10 cellular contexts compared by ENCODE assay signal in the genomic region with DNA sequence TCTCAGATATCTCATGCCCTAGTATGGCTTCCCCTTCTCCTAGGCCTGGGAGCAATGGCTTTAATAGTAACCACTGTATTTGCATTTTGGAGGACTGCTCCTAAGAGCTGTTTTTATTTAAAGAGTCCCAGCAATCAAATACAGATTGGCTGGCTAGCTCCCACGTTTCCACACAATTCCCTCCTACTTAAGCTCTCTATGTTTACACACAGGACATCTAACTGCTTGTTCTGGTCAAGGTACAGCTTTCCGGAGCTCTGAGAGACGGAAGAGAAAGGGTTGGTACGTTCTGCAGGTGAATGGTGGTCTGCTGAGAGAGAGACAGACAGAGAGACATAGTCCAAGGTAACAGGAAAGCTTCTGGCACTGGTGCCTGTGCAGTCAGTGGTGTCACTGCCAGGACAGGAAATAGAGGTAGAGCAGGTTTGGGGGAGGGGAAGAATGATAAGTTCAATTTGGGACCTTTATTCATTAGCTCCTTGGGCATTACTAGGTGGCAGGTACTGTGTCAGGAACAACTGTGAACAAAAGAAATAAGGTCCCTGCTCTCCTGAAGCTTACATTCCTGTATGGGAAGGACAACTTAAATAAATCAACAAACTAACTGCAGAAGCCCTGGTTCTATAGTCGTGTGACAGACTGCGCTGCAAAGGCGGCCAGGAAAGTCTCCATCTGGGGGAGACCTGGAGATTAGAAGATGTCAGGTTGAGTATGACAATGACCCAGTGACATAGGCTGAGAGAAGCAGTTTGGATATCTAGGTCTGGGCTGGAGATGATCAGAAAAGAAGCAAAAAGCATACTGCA. TPM values are rescaled to one million over a fixed set of nuclear protein-coding genes. Genes with fewer than 3 reads are reported as not detected.
DNase-seq lines count a peak whose midpoint lies in the region; ATAC-seq, FAIRE-seq and TF ChIP-seq lines count a peak whose summit lies in the region.
"Had no signal": no experiment of that assay in that cellular context is flagged by ENCODE, and none has a peak within 500 bp of the region (broad histone marks: within the 10 kb centered on the region; RNA-seq: fewer than 3 reads in every experiment).

No MANE protein-coding gene starts in this region.

- FAIRE-seq in HepG2 (lab: Jason Lieb, UNC) = peak; percentile 99

- ATAC-seq in activated T-cell treated with anti-CD3 and anti-CD28 coated beads, Interleukin-2, amount 50 U/mL, for 72 hours (replicated peaks in 1 of 2) = no peak
- ATAC-seq in HepG2 (peak; percentile 81), GM21576 (IDR thresholded peaks at IDR 0.05; ENCODE audit: unreplicated experiment) (no peak), right cardiac atrium (no peak), HG03521 (IDR thresholded peaks at IDR 0.05; ENCODE audit: unreplicated experiment) (no peak)

- no peaks in the 10 kb centered on the region for H4K20me1 ChIP-seq in HepG2 (ENCODE audit: insufficient read depth, low read length)

- H3K4me3 ChIP-seq in HepG2 (replicated peaks in 1 of 3; ENCODE audit: insufficient read depth in 1 of 3, low read depth in 2 of 3, low read length in 3 of 3) (peak overlapping the region; percentile 16 to 55 (median 27)), tibial nerve (no peak overlapping the region), right cardiac atrium (ENCODE audit: low read length) (no peak overlapping the region)
- H3K4me3 ChIP-seq: BLaER1 had no signal

- TF ChIP-seq POLR2A in HepG2 (IDR thresholded peaks at IDR 0.05; ENCODE audit: insufficient read depth in 1 of 2, low read depth in 2 of 2, low read length in 2 of 2) (peak; percentile 69 to 85), tibial nerve (IDR thresholded peaks at IDR 0.05) (no peak)

- H3K4me1 Mint-ChIP-seq in activated T-cell treated with anti-CD3 and anti-CD28 coated beads, Interleukin-2, amount 50 U/mL, for 72 hours (ENCODE audit: low read depth) = peaks cover 41% of the 10 kb centered on the region
- peaks cover 37% of the 10 kb centered on the region for H3K4me1 Mint-ChIP-seq in activated CD4-positive, alpha-beta memory T cell treated with anti-CD3 and anti-CD28 coated beads, Interleukin-2, amount 10 ng/mL, durations not matched to agents 7 days and 5 days

- BruUV-seq in HepG2 (replicated peaks; lab: Mats Ljungman, UMichigan) = no TSS peak

- 0 out of 2 replicates have a peak, but pooled peaks have one; percentile 20 for TF ChIP-seq RAD21 in HepG2 (CRISPR knock-in tag; IDR thresholded peaks at IDR 0.05)

- H3K36me3 Mint-ChIP-seq in activated T-cell treated with anti-CD3 and anti-CD28 coated beads, Interleukin-2, amount 50 U/mL, for 72 hours (ENCODE audit: insufficient read depth in 2 of 2) = peaks cover 3% of the 10 kb centered on the region in 2 donors
- peaks cover 5% of the 10 kb centered on the region for H3K36me3 Mint-ChIP-seq in activated CD4-positive, alpha-beta memory T cell treated with anti-CD3 and anti-CD28 coated beads, Interleukin-2, amount 10 ng/mL, durations not matched to agents 7 days and 5 days (ENCODE audit: low read depth)

- H3K4me2 ChIP-seq in HepG2 (ENCODE audit: low read depth, low read length) = peak overlapping the region; percentile 81

- H3K4me3 Mint-ChIP-seq in activated T-cell treated with anti-CD3 and anti-CD28 coated beads, Interleukin-2, amount 50 U/mL, for 72 hours = peak overlapping the region; percentile 2 to 52
- H3K4me3 Mint-ChIP-seq in activated CD4-positive, alpha-beta memory T cell treated with anti-CD3 and anti-CD28 coated beads, Interleukin-2, amount 10 ng/mL, durations not matched to agents 7 days and 5 days = peak overlapping the region; percentile 1

- no peak for TF ChIP-seq CTCF in HepG2 (CRISPR knock-in tag; IDR thresholded peaks at IDR 0.05)
- no peak for TF ChIP-seq CTCF in tibial nerve (IDR thresholded peaks at IDR 0.05)

- intact Hi-C loops in HepG2 (cut with micrococcal nuclease; ENCODE audit: unreplicated experiment) (loop anchor here (5.0 kb wide), 1 partner anchor 36 kb away; no protein-coding TSS in a partner anchor), right cardiac atrium (cut with DNase I) (no loop called here)

- H3K36me3 ChIP-seq in HepG2 (replicated peaks in 1 of 2; ENCODE audit: control insufficient read depth in 1 of 2, insufficient read depth in 2 of 2, low read length in 2 of 2) = no peaks in the 10 kb centered on the region
- H3K36me3 ChIP-seq in tibial nerve = no peaks in the 10 kb centered on the region
- H3K36me3 ChIP-seq: BLaER1 had no signal

- CTCF ChIA-PET in activated CD4-positive, alpha-beta memory T cell treated with anti-CD3 and anti-CD28 coated beads, Interleukin-2, amount 10 ng/mL, durations not matched to agents 7 days and 5 days (lab: Charles Lee) = interaction anchor here (1.3 to 1.5 kb wide), 2 partner anchors 36 to 42 kb away, joined by 5 read pairs; no protein-coding TSS in a partner anchor
- CTCF ChIA-PET in HepG2 (lab: Yijun Ruan, JAX; ENCODE audit: low intra/inter-chr PET ratio, low total read pairs) = no interaction called here

- H3K27ac Mint-ChIP-seq in activated T-cell treated with anti-CD3 and anti-CD28 coated beads, Interleukin-2, amount 50 U/mL, for 72 hours = peak overlapping the region; percentile 23
- H3K27ac Mint-ChIP-seq in activated CD4-positive, alpha-beta memory T cell treated with anti-CD3 and anti-CD28 coated beads, Interleukin-2, amount 10 ng/mL, durations not matched to agents 7 days and 5 days = no peak overlapping the region

- H3K27ac ChIP-seq in HepG2 (ENCODE audit: extremely low read length, insufficient read depth, low read length) (peak overlapping the region; percentile 86), tibial nerve (peak overlapping the region; percentile 90 to 94 (median 92)), right cardiac atrium (ENCODE audit: low read length) (no peak overlapping the region)

- no peaks in the 10 kb centered on the region for H3K27me3 Mint-ChIP-seq in activated T-cell treated with anti-CD3 and anti-CD28 coated beads, Interleukin-2, amount 50 U/mL, for 72 hours (ENCODE audit: low read depth)
- H3K27me3 Mint-ChIP-seq in activated CD4-positive, alpha-beta memory T cell treated with anti-CD3 and anti-CD28 coated beads, Interleukin-2, amount 10 ng/mL, durations not matched to agents 7 days and 5 days = no peaks in the 10 kb centered on the region

- DNase-seq in activated T-cell treated with anti-CD3 and anti-CD28 coated beads, Interleukin-2, amount 50 U/mL, for 72 hours = no peak
- DNase-seq in activated T-cell treated with anti-CD3 and anti-CD28 coated beads, Interleukin-2, amount 50 U/mL, for 48 hours = no peak
- no peak for DNase-seq in activated CD4-positive, alpha-beta memory T cell treated with anti-CD3 and anti-CD28 coated beads, Interleukin-2, amount 10 ng/mL, durations not matched to agents 7 days and 5 days
- DNase-seq in HepG2 (ENCODE audit: low spot score) = peak; percentile 97
- no peak for DNase-seq in tibial nerve (ENCODE audit: low spot score in 2 of 2)
- no peak for DNase-seq in right cardiac atrium
- DNase-seq: KG1 had no signal

- H3K27me3 ChIP-seq in HepG2 (ENCODE audit: control insufficient read depth in 1 of 2, insufficient read depth in 2 of 2, low read length in 2 of 2) (no peaks in the 10 kb centered on the region), tibial nerve (no peaks in the 10 kb centered on the region), right cardiac atrium (ENCODE audit: control insufficient read depth, insufficient read depth) (no peaks in the 10 kb centered on the region)
- H3K27me3 ChIP-seq: BLaER1 had no signal

- H3K9ac ChIP-seq in HepG2 (ENCODE audit: insufficient read depth, low read depth, low read length) = peak overlapping the region; percentile 58
- H3K9ac ChIP-seq: BLaER1 had no signal

- H3K9me3 ChIP-seq in HepG2 (ENCODE audit: low read length) = no peaks in the 10 kb centered on the region; the same call in 1 of the 2 replicates
- no peaks in the 10 kb centered on the region for H3K9me3 ChIP-seq in tibial nerve
- no peaks in the 10 kb centered on the region for H3K9me3 ChIP-seq in right cardiac atrium (ENCODE audit: control insufficient read depth, low read length)
- H3K9me3 ChIP-seq: BLaER1 had no signal

- 17% methylated on average over 7 of the region's 7 CpGs for WGBS in HepG2 (ENCODE audit: low lambda C conversion rate)
- WGBS in tibial nerve, 2 donors = 81 to 85% methylated on average over 7 of the region's 7 CpGs
- WGBS in right cardiac atrium = 80% methylated on average over 7 of the region's 7 CpGs

- in situ Hi-C loops in HepG2 (cut with HindIII; ENCODE audit: extremely low pct_ligation_motif_present, low pct_unique_long_range_greater_than_20kb) = no loop called here

- H3K4me1 ChIP-seq in HepG2 (ENCODE audit: insufficient read depth, low read length) (peaks cover 55% of the 10 kb centered on the region), tibial nerve (peaks cover 0 to 36% (median 14%) of the 10 kb centered on the region in 4 donors), right cardiac atrium (ENCODE audit: control insufficient read depth, insufficient read depth, low read length) (peaks cover 6% of the 10 kb centered on the region)

- TF ChIP-seq EP300 in HepG2 (IDR thresholded peaks at IDR 0.05; ENCODE audit: low read depth in 2 of 2, low read length in 2 of 2) (peak in 1 of 2 experiments; percentile 83; a peak in 2 of 4 replicates), HepG2 (CRISPR knock-in tag; IDR thresholded peaks at IDR 0.05; ENCODE audit: borderline replicate concordance) (peak; percentile 79), tibial nerve (IDR thresholded peaks at IDR 0.05) (no peak)

- H2AFZ ChIP-seq in HepG2 (ENCODE audit: low read length) = peak overlapping the region; percentile 36

- POLR2A ChIA-PET in activated CD4-positive, alpha-beta memory T cell treated with anti-CD3 and anti-CD28 coated beads, Interleukin-2, amount 10 ng/mL, durations not matched to agents 7 days and 5 days (lab: Charles Lee) = interaction anchor here (1.1 kb wide), 1 partner anchor 13 kb away, joined by 3 read pairs; no protein-coding TSS in a partner anchor
- POLR2A ChIA-PET in HepG2 (lab: Yijun Ruan, JAX) = interaction anchor here (0.8 to 5.4 kb wide), 21 partner anchors 9 to 409 kb away, joined by 3 to 82 read pairs (median 4); partner anchors contain the start of genes GPR157 and TMEM201

- no peaks in the 10 kb centered on the region for H3K9me3 Mint-ChIP-seq in activated T-cell treated with anti-CD3 and anti-CD28 coated beads, Interleukin-2, amount 50 U/mL, for 72 hours
- no peaks in the 10 kb centered on the region for H3K9me3 Mint-ChIP-seq in activated CD4-positive, alpha-beta memory T cell treated with anti-CD3 and anti-CD28 coated beads, Interleukin-2, amount 10 ng/mL, durations not matched to agents 7 days and 5 days

- H3K79me2 ChIP-seq in HepG2 (ENCODE audit: insufficient read depth, low read length) = peaks cover 32% of the 10 kb centered on the region

RNA-seq across cellular contexts. Expression of gene SLC25A33, which starts 1.2 kb away (rescaled TPM):
- total RNA-seq in activated T-cell treated with anti-CD3 and anti-CD28 coated beads, Interleukin-2, amount 50 U/mL, for 72 hours = 1 to 10 TPM; 5.9 to 7.0 TPM
- total RNA-seq in activated CD4-positive, alpha-beta memory T cell treated with anti-CD3 and anti-CD28 coated beads, Interleukin-2, amount 10 ng/mL, durations not matched to agents 7 days and 5 days = 1 to 10 TPM; 2.6 to 3.0 TPM
- total RNA-seq in HepG2 (2016; rRNA removed; fragmentation: Illumina TruSeq; extraction: Trizol) (48.6 and 50.3 TPM in 2 replicates), tibial nerve (10 to 100 TPM in 1 of 4 donors, 1 to 10 TPM in 3; 5.4 to 10.2 (median 6.8) TPM), right cardiac atrium (10 to 100 TPM in 1 of 4 donors, 1 to 10 TPM in 3; 7.0 to 11.4 (median 8.0) TPM)
- 154 and 160 TPM in 2 replicates for total RNA-seq in HepG2 (2016; cell fraction: cytosol; rRNA removed; fragmentation: Illumina TruSeq; extraction: Trizol; ENCODE audit: low read depth)
- 44.1 and 53.1 TPM in 2 replicates for total RNA-seq in HepG2 (2016; cell fraction: insoluble cytoplasmic fraction; rRNA removed; fragmentation: Illumina TruSeq; extraction: Trizol)
- 183 TPM in 2 replicates for total RNA-seq in HepG2 (2016; cell fraction: membrane; rRNA removed; fragmentation: Illumina TruSeq; extraction: Trizol)
- total RNA-seq in HepG2 (2016; cell fraction: nucleus; rRNA removed; fragmentation: Illumina TruSeq; extraction: Trizol) = 22.6 and 24.9 TPM in 2 replicates
- polyA plus RNA-seq in HepG2 (2011; rRNA removed) (15.2 and 15.4 TPM in 2 replicates), right cardiac atrium (12.9 TPM)
- 15.2 and 20.3 TPM in 2 replicates for polyA plus RNA-seq in HepG2 (2011; cell fraction: cytosol; rRNA removed)
- 5.8 and 8.1 TPM in 2 replicates for polyA plus RNA-seq in HepG2 (2011; cell fraction: nucleus; rRNA removed)
- 20.1 and 21.0 TPM in 2 replicates for polyA plus RNA-seq in HepG2 (2012)
- polyA plus RNA-seq in HepG2 (2016; cell fraction: cytosol; fragmentation: Illumina TruSeq; extraction: Trizol; ENCODE audit: low read depth) = 153 and 173 TPM in 2 replicates
- polyA plus RNA-seq in HepG2 (2016; cell fraction: insoluble cytoplasmic fraction; fragmentation: Illumina TruSeq; extraction: Trizol; ENCODE audit: low read depth) = 42.4 and 45.4 TPM in 2 replicates
- polyA plus RNA-seq in HepG2 (2016; cell fraction: membrane; fragmentation: Illumina TruSeq; extraction: Trizol; ENCODE audit: low read depth) = 145 and 151 TPM in 2 replicates
- polyA plus RNA-seq in HepG2 (2016; cell fraction: nucleus; fragmentation: Illumina TruSeq; extraction: Trizol; ENCODE audit: insufficient read depth, low read depth) = 34.7 and 35.9 TPM in 2 replicates
- polyA minus RNA-seq in HepG2 (2011; rRNA and poly(A)+ RNA removed; ENCODE audit: low replicate concordance) = 5.3 and 8.8 TPM in 2 replicates
- polyA minus RNA-seq in HepG2 (2011; cell fraction: cytosol; rRNA and poly(A)+ RNA removed) = 11.6 and 12.6 TPM in 2 replicates
- polyA minus RNA-seq in HepG2 (2011; cell fraction: nucleus; rRNA and poly(A)+ RNA removed) = 10.7 and 13.2 TPM in 2 replicates

RNA-seq across cellular contexts. Expression of gene TMEM201, which starts 50.6 kb away (rescaled TPM):
- 10 to 100 TPM in 1 of 2 donors, 1 to 10 TPM in 1; 9.3 to 14.0 TPM for total RNA-seq in activated T-cell treated with anti-CD3 and anti-CD28 coated beads, Interleukin-2, amount 50 U/mL, for 72 hours
- total RNA-seq in activated CD4-positive, alpha-beta memory T cell treated with anti-CD3 and anti-CD28 coated beads, Interleukin-2, amount 10 ng/mL, durations not matched to agents 7 days and 5 days = 10 to 100 TPM; 12.4 to 13.4 TPM
- total RNA-seq in HepG2 (2016; rRNA removed; fragmentation: Illumina TruSeq; extraction: Trizol) (5.7 and 8.2 TPM in 2 replicates), tibial nerve (10 to 100 TPM; 11.8 to 22.8 (median 16.3) TPM), right cardiac atrium (10 to 100 TPM; 18.4 to 23.3 (median 21.1) TPM)
- 2.8 TPM in 2 replicates for total RNA-seq in HepG2 (2016; cell fraction: cytosol; rRNA removed; fragmentation: Illumina TruSeq; extraction: Trizol; ENCODE audit: low read depth)
- 3.7 and 9.3 TPM in 2 replicates for total RNA-seq in HepG2 (2016; cell fraction: insoluble cytoplasmic fraction; rRNA removed; fragmentation: Illumina TruSeq; extraction: Trizol)
- 8.8 and 9.5 TPM in 2 replicates for total RNA-seq in HepG2 (2016; cell fraction: membrane; rRNA removed; fragmentation: Illumina TruSeq; extraction: Trizol)
- 13.9 and 14.4 TPM in 2 replicates for total RNA-seq in HepG2 (2016; cell fraction: nucleus; rRNA removed; fragmentation: Illumina TruSeq; extraction: Trizol)
- polyA plus RNA-seq in HepG2 (2011; rRNA removed) (1.5 and 2.1 TPM in 2 replicates), right cardiac atrium (14.5 TPM)
- 1.2 and 1.7 TPM in 2 replicates for polyA plus RNA-seq in HepG2 (2011; cell fraction: cytosol; rRNA removed)
- polyA plus RNA-seq in HepG2 (2011; cell fraction: nucleus; rRNA removed) = 11.5 and 13.6 TPM in 2 replicates
- 4.9 and 7.2 TPM in 2 replicates for polyA plus RNA-seq in HepG2 (2012)
- 2.6 and 2.7 TPM in 2 replicates for polyA plus RNA-seq in HepG2 (2016; cell fraction: cytosol; fragmentation: Illumina TruSeq; extraction: Trizol; ENCODE audit: low read depth)
- polyA plus RNA-seq in HepG2 (2016; cell fraction: insoluble cytoplasmic fraction; fragmentation: Illumina TruSeq; extraction: Trizol; ENCODE audit: low read depth) = 5.4 and 7.8 TPM in 2 replicates
- polyA plus RNA-seq in HepG2 (2016; cell fraction: membrane; fragmentation: Illumina TruSeq; extraction: Trizol; ENCODE audit: low read depth) = 6.4 and 6.7 TPM in 2 replicates
- 24.0 and 25.7 TPM in 2 replicates for polyA plus RNA-seq in HepG2 (2016; cell fraction: nucleus; fragmentation: Illumina TruSeq; extraction: Trizol; ENCODE audit: insufficient read depth, low read depth)
- polyA minus RNA-seq in HepG2 (2011; rRNA and poly(A)+ RNA removed; ENCODE audit: low replicate concordance) = 8.5 and 12.3 TPM in 2 replicates
- polyA minus RNA-seq in HepG2 (2011; cell fraction: cytosol; rRNA and poly(A)+ RNA removed) = 5.4 and 5.5 TPM in 2 replicates
- polyA minus RNA-seq in HepG2 (2011; cell fraction: nucleus; rRNA and poly(A)+ RNA removed) = 9.0 and 9.2 TPM in 2 replicates

Comparison
In these comparisons a context has a peak if more than half of its experiments do, and no peak if none do; other contexts are left out.
1. H3K4me3 ChIP-seq: peak in HepG2 (3 of 3); none in tibial nerve (0 of 4) and right cardiac atrium (single experiment).
2. POLR2A ChIP-seq: peak in HepG2 (2 of 2); none in tibial nerve (0 of 2).